ENCODE assay signal across 12 cellular contexts in genomic region chr9:128008171-128008570, GRCh38. TPM values are rescaled to one million over a fixed set of nuclear protein-coding genes. Genes with fewer than 3 reads are reported as not detected.
DNase-seq lines count a peak whose midpoint lies in the region; ATAC-seq and TF ChIP-seq lines count a peak whose summit lies in the region.
"Had no signal": no experiment of that assay in that cellular context is flagged by ENCODE, and none has a peak within 500 bp of the region (broad histone marks: within the 10 kb centered on the region; RNA-seq: fewer than 3 reads in every experiment).

No MANE protein-coding gene starts in this region.

- H3K4me3 Mint-ChIP-seq in CD14-positive monocyte = peak overlapping the region in 1 of 2 donors; percentile 75
- H3K4me3 Mint-ChIP-seq in activated CD8-positive, alpha-beta T cell treated with anti-CD3 and anti-CD28 coated beads for 36 hours = peak overlapping the region; percentile 71
- peak overlapping the region; percentile 76 to 94 (median 90) for H3K4me3 Mint-ChIP-seq in naive thymus-derived CD8-positive, alpha-beta T cell

- in situ Hi-C loops in KBM-7 (cut with MboI; ENCODE audit: low pct_unique_long_range_greater_than_20kb, low sequenced_read_pairs) = no loop called here

- H3K27ac ChIP-seq in HEK293 (ENCODE audit: extremely low read depth, low read depth, low read length) = no peak overlapping the region
- H3K27ac ChIP-seq in foreskin keratinocyte = no peak overlapping the region
- no peak overlapping the region for H3K27ac ChIP-seq in left ventricle myocardium inferior (replicated peaks)
- H3K27ac ChIP-seq: SJCRH30 had no signal

- TF ChIP-seq POLR2A in erythroblast (IDR thresholded peaks at IDR 0.05; ENCODE audit: low read length) = no peak

- H3K36me3 Mint-ChIP-seq in CD14-positive monocyte = peaks cover 0 to 4% of the 10 kb centered on the region in 2 donors
- H3K36me3 Mint-ChIP-seq in activated CD8-positive, alpha-beta T cell treated with anti-CD3 and anti-CD28 coated beads for 36 hours (ENCODE audit: low read depth) = peaks cover 9% of the 10 kb centered on the region
- H3K36me3 Mint-ChIP-seq in naive thymus-derived CD8-positive, alpha-beta T cell = peaks cover 2 to 4% (median 3%) of the 10 kb centered on the region in 3 donors

- no peak for TF ChIP-seq CTCF in CD14-positive monocyte (IDR thresholded peaks at IDR 0.05)
- no peak for TF ChIP-seq CTCF in HEK293 (tag by site-specific recombination; IDR thresholded peaks at IDR 0.05)
- TF ChIP-seq CTCF in activated CD8-positive, alpha-beta T cell treated with anti-CD3 and anti-CD28 coated beads for 36 hours (IDR thresholded peaks at IDR 0.05) = no peak
- TF ChIP-seq CTCF in foreskin keratinocyte (conservative IDR thresholded peaks at IDR 0.05) = no peak
- TF ChIP-seq CTCF in left ventricle myocardium inferior (IDR thresholded peaks at IDR 0.05; ENCODE audit: borderline replicate concordance) = no peak

- DNase-seq in CD14-positive monocyte (ENCODE audit: low spot score) (no peak), erythroblast (lab: John Stamatoyannopoulos, UW) (no peak), foreskin keratinocyte (no peak), left ventricle myocardium inferior (no peak), KBM-7 (no peak)
- no peak for DNase-seq in activated CD8-positive, alpha-beta T cell treated with anti-CD3 and anti-CD28 coated beads for 36 hours
- DNase-seq in naive thymus-derived CD8-positive, alpha-beta T cell = no peak
- DNase-seq: NCI-H1092 treated with DMSO at 0.1 percent for 48 hours, NCI-H446 treated with DMSO at 0.1 percent for 48 hours had no signal

- CTCF ChIA-PET in HEK293 (lab: Yijun Ruan, JAX) = interaction anchor here (0.6 kb wide), 1 partner anchor 49 kb away, joined by 3 read pairs; no protein-coding TSS in a partner anchor
- CTCF ChIA-PET in activated CD8-positive, alpha-beta T cell treated with anti-CD3 and anti-CD28 coated beads for 36 hours (lab: Charles Lee) = interaction anchor here (1.5 to 5.9 kb wide), 2 partner anchors 26 to 53 kb away, joined by 6 to 30 read pairs; no protein-coding TSS in a partner anchor

- POLR2A ChIA-PET in HEK293 (lab: Yijun Ruan, JAX) = interaction anchor here (0.9 kb wide), 1 partner anchor 22 kb away, joined by 4 read pairs; no protein-coding TSS in a partner anchor
- POLR2A ChIA-PET in activated CD8-positive, alpha-beta T cell treated with anti-CD3 and anti-CD28 coated beads for 36 hours (lab: Charles Lee) = interaction anchor here (1.0 to 3.6 kb wide), 7 partner anchors 10 to 54 kb away, joined by 3 to 27 read pairs (median 4); no protein-coding TSS in a partner anchor
- POLR2A ChIA-PET in naive thymus-derived CD8-positive, alpha-beta T cell (lab: Charles Lee) = interaction anchor here (1.3 to 62.9 kb wide), 4 partner anchors 15 to 102 kb away, joined by 4 to 2190 read pairs (median 207); partner anchors contain the start of genes DPM2 and EEIG1

- ATAC-seq in activated CD8-positive, alpha-beta T cell treated with anti-CD3 and anti-CD28 coated beads for 36 hours = peak; percentile 9
- ATAC-seq in naive thymus-derived CD8-positive, alpha-beta T cell = peak in 1 of 2 donors; percentile 13
- no peak for ATAC-seq in foreskin keratinocyte

- peak overlapping the region in 5 of 7 donors; percentile 40 to 80 (median 54) for H3K27ac Mint-ChIP-seq in CD14-positive monocyte
- H3K27ac Mint-ChIP-seq in activated CD8-positive, alpha-beta T cell treated with anti-CD3 and anti-CD28 coated beads for 36 hours = peak overlapping the region; percentile 92
- H3K27ac Mint-ChIP-seq in naive thymus-derived CD8-positive, alpha-beta T cell = peak overlapping the region; percentile 95 to 100 (median 99)

- H3K4me1 Mint-ChIP-seq in CD14-positive monocyte = peaks cover 30% of the 10 kb centered on the region
- peaks cover 43% of the 10 kb centered on the region for H3K4me1 Mint-ChIP-seq in activated CD8-positive, alpha-beta T cell treated with anti-CD3 and anti-CD28 coated beads for 36 hours (ENCODE audit: low read depth)
- peaks cover 35 to 86% (median 69%) of the 10 kb centered on the region in 4 donors for H3K4me1 Mint-ChIP-seq in naive thymus-derived CD8-positive, alpha-beta T cell

- intact Hi-C loops in CD14-positive monocyte (cut with micrococcal nuclease) (no loop called here), left ventricle myocardium inferior (cut with micrococcal nuclease) (no loop called here)
- intact Hi-C loops in activated CD8-positive, alpha-beta T cell treated with anti-CD3 and anti-CD28 coated beads for 36 hours (cut with micrococcal nuclease) = no loop called here

- no peaks in the 10 kb centered on the region for H3K4me1 ChIP-seq in HEK293 (ENCODE audit: control insufficient read depth, insufficient read depth, low read length)
- no peaks in the 10 kb centered on the region for H3K4me1 ChIP-seq in foreskin keratinocyte
- H3K4me1 ChIP-seq in left ventricle myocardium inferior = peaks cover 35% of the 10 kb centered on the region

- H3K9me3 Mint-ChIP-seq in CD14-positive monocyte = peaks cover 2 to 7% (median 4%) of the 10 kb centered on the region in 7 donors
- H3K9me3 Mint-ChIP-seq in activated CD8-positive, alpha-beta T cell treated with anti-CD3 and anti-CD28 coated beads for 36 hours = peaks cover 6% of the 10 kb centered on the region
- H3K9me3 Mint-ChIP-seq in naive thymus-derived CD8-positive, alpha-beta T cell = peaks cover 0 to 7% (median 4%) of the 10 kb centered on the region in 9 donors

- H3K27me3 ChIP-seq in foreskin keratinocyte (no peaks in the 10 kb centered on the region), left ventricle myocardium inferior (ENCODE audit: low read depth) (no peaks in the 10 kb centered on the region)
- H3K27me3 ChIP-seq: left lung, SJCRH30 had no signal

- peaks cover 7 to 26% (median 13%) of the 10 kb centered on the region in 3 donors for H3K27me3 Mint-ChIP-seq in CD14-positive monocyte (ENCODE audit: low read depth in 3 of 3)
- no peaks in the 10 kb centered on the region for H3K27me3 Mint-ChIP-seq in activated CD8-positive, alpha-beta T cell treated with anti-CD3 and anti-CD28 coated beads for 36 hours
- no peaks in the 10 kb centered on the region for H3K27me3 Mint-ChIP-seq in naive thymus-derived CD8-positive, alpha-beta T cell

- H3K9me3 ChIP-seq in HEK293 (ENCODE audit: control insufficient read depth, insufficient read depth, low read depth, low read length) (no peaks in the 10 kb centered on the region), left ventricle myocardium inferior (replicated peaks) (peaks cover 7% of the 10 kb centered on the region)
- H3K9me3 ChIP-seq: SJCRH30 had no signal

- H3K36me3 ChIP-seq in HEK293 (ENCODE audit: control insufficient read depth in 2 of 2, insufficient read depth in 1 of 2, low read length in 2 of 2) (no peaks in the 10 kb centered on the region), left ventricle myocardium inferior (no peaks in the 10 kb centered on the region)
- H3K36me3 ChIP-seq: left lung, SJCRH30 had no signal

- H3K4me3 ChIP-seq in HEK293 (ENCODE audit: low read depth, low read length) (no peak overlapping the region), left ventricle myocardium inferior (no peak overlapping the region)
- H3K4me3 ChIP-seq: left lung, SJCRH30 had no signal

TF ChIP-seq in HEK293, 187 proteins besides CTCF, POLR2A, EP300 and RAD21 (continues in another document):
- TF ChIP-seq ZFP41 (tag by site-specific recombination; IDR thresholded peaks at IDR 0.05; ENCODE audit: borderline replicate concordance) (no peak), ZNF2 (tag by site-specific recombination; IDR thresholded peaks at IDR 0.05) (no peak), ZNF280D (tag by site-specific recombination; IDR thresholded peaks at IDR 0.05) (0 out of 2 replicates have a peak, but pooled peaks have one; percentile 22)

RNA-seq across cellular contexts. Expression of gene EEIG1, which starts 27.4 kb away (rescaled TPM):
- polyA plus RNA-seq in CD14-positive monocyte (1 to 10 TPM in 1 of 2 donors, under 1 TPM in 1; 0.86 to 2.3 TPM), foreskin keratinocyte (4.0 and 5.6 TPM in 2 replicates)
- 10 to 100 TPM; 79.7 to 81.5 TPM for total RNA-seq in activated CD8-positive, alpha-beta T cell treated with anti-CD3 and anti-CD28 coated beads for 36 hours
- 100 to 1,000 TPM; 564 to 631 TPM for total RNA-seq in naive thymus-derived CD8-positive, alpha-beta T cell
- polyA plus RNA-seq in naive thymus-derived CD8-positive, alpha-beta T cell = 100 to 1,000 TPM; 134 to 318 (median 149) TPM
- total RNA-seq in foreskin keratinocyte (4.1 and 6.1 TPM in 2 replicates), left ventricle myocardium inferior (20.7 TPM)

RNA-seq across cellular contexts. Expression of gene NAIF1, which starts 58.9 kb away (rescaled TPM):
- polyA plus RNA-seq in CD14-positive monocyte (1 to 10 TPM; 4.6 to 5.6 TPM), foreskin keratinocyte (7.8 and 8.9 TPM in 2 replicates)
- total RNA-seq in activated CD8-positive, alpha-beta T cell treated with anti-CD3 and anti-CD28 coated beads for 36 hours = 10 to 100 TPM in 1 of 2 experiments, 1 to 10 TPM in 1; 8.4 to 11.8 TPM
- 10 to 100 TPM; 14.3 to 18.3 TPM for total RNA-seq in naive thymus-derived CD8-positive, alpha-beta T cell
- polyA plus RNA-seq in naive thymus-derived CD8-positive, alpha-beta T cell = 10 to 100 TPM; 10.1 to 13.3 (median 11.3) TPM
- total RNA-seq in foreskin keratinocyte (8.0 and 9.5 TPM in 2 replicates), left ventricle myocardium inferior (7.9 TPM)

RNA-seq across cellular contexts. Expression of gene SLC25A25, which starts 59.9 kb away (rescaled TPM):
- polyA plus RNA-seq in CD14-positive monocyte = 1 to 10 TPM; 5.1 to 6.3 TPM
- total RNA-seq in activated CD8-positive, alpha-beta T cell treated with anti-CD3 and anti-CD28 coated beads for 36 hours = 10 to 100 TPM; 12.9 to 14.6 TPM
- 10 to 100 TPM; 18.6 to 18.9 TPM for total RNA-seq in naive thymus-derived CD8-positive, alpha-beta T cell
- polyA plus RNA-seq in naive thymus-derived CD8-positive, alpha-beta T cell = 10 to 100 TPM; 12.1 to 17.8 (median 13.8) TPM
- total RNA-seq in foreskin keratinocyte = 8.0 and 8.7 TPM in 2 replicates
- 3.8 and 4.8 TPM in 2 replicates for polyA plus RNA-seq in foreskin keratinocyte
- 5.4 TPM for total RNA-seq in left ventricle myocardium inferior

Comparison
In these comparisons a context has a peak if more than half of its experiments do, and no peak if none do; other contexts are left out.
1. RNA of gene EEIG1, which starts 27.4 kb away (total RNA-seq): 564 to 631 TPM in naive thymus-derived CD8-positive, alpha-beta T cell; 79.7 to 81.5 TPM in activated CD8-positive, alpha-beta T cell treated with anti-CD3 and anti-CD28 coated beads for 36 hours, 20.7 TPM in left ventricle myocardium inferior (single experiment) and 4.1 to 6.1 TPM in foreskin keratinocyte; every median in the first group is over 4 times any median in the second.
2. Peak in every context shown above with its lines, with median percentiles within 50 percentile points of each other: H3K27ac Mint-ChIP-seq.